13 cellular contexts compared by ENCODE assay signal in genomic region chr6:43737272-43738081, GRCh38. TPM values are rescaled to one million over a fixed set of nuclear protein-coding genes. Genes with fewer than 3 reads are reported as not detected.
DNase-seq lines count a peak whose midpoint lies in the region; ATAC-seq, FAIRE-seq and TF ChIP-seq lines count a peak whose summit lies in the region.
"Had no signal": no experiment of that assay in that cellular context is flagged by ENCODE, and none has a peak within 500 bp of the region (broad histone marks: within the 10 kb centered on the region; RNA-seq: fewer than 3 reads in every experiment).

No MANE protein-coding gene starts in this region.

- TF ChIP-seq CTCF in GM23338 (conservative IDR thresholded peaks at IDR 0.05; ENCODE audit: low read depth in 2 of 2): no peak
- no peak for TF ChIP-seq CTCF in pancreas (IDR thresholded peaks at IDR 0.05)

- no peaks in the 10 kb centered on the region for H3K79me2 ChIP-seq in GM23338 (replicated peaks; ENCODE audit: insufficient read depth)

- H3F3A ChIP-seq in GM23338 (replicated peaks; ENCODE audit: low read depth): no peaks in the 10 kb centered on the region

- H3K36me3 Mint-ChIP-seq in GM23338 (ENCODE audit: low read depth): no peaks in the 10 kb centered on the region

- H3K9me3 ChIP-seq in SJCRH30 (replicated peaks) (no peaks in the 10 kb centered on the region), pancreas (no peaks in the 10 kb centered on the region)

- intact Hi-C loops in Right ventricle myocardium superior (cut with DNase I): no loop called here
- intact Hi-C loops in pancreas (cut with DNase I): no loop called here

- H3K36me3 ChIP-seq in GM23338 (ENCODE audit: insufficient read depth) (no peaks in the 10 kb centered on the region), SJCRH30 (no peaks in the 10 kb centered on the region), pancreas (no peaks in the 10 kb centered on the region)

- ATAC-seq in GM23338 (peak; percentile 49), Right ventricle myocardium superior (ENCODE audit: poor library complexity) (peak; percentile 93), pancreas (peak in 3 of 4 donors; percentile 28 to 64 (median 30)), HG03139 (IDR thresholded peaks at IDR 0.05; ENCODE audit: unreplicated experiment) (no peak)

- H3K4me2 ChIP-seq in GM23338: no peak overlapping the region

- no peaks in the 10 kb centered on the region for H3K9me2 ChIP-seq in GM23338 (ENCODE audit: insufficient read depth)

- H3K4me3 ChIP-seq in GM23338 (no peak overlapping the region), SJCRH30 (no peak overlapping the region), pancreas (no peak overlapping the region)
- H3K4me3 ChIP-seq: skin epidermis had no signal

- H3K4me3 Mint-ChIP-seq in GM23338: no peak overlapping the region
- H3K4me3 Mint-ChIP-seq: T-helper 2 cell treated with Interferon-gamma antibody and Interleukin-4, amounts not matched to agents 5 μg/mL and 100 μg/mL, for 36 hours had no signal

- no peak overlapping the region for H3K27ac ChIP-seq in GM23338 (ENCODE audit: low read depth)
- no peak overlapping the region for H3K27ac ChIP-seq in SJCRH30
- H3K27ac ChIP-seq in pancreas: peak overlapping the region in 2 of 4 donors; percentile 28 to 44
- H3K27ac ChIP-seq: skin epidermis had no signal

- H3K4me1 ChIP-seq in GM23338 (ENCODE audit: insufficient read depth) (no peaks in the 10 kb centered on the region), SJCRH30 (no peaks in the 10 kb centered on the region), pancreas (no peaks in the 10 kb centered on the region)

- H3K4me1 Mint-ChIP-seq in GM23338: peaks cover 21% of the 10 kb centered on the region

- H4K20me1 ChIP-seq in GM23338 (replicated peaks; ENCODE audit: insufficient read depth): no peaks in the 10 kb centered on the region

- DNase-seq in GM23338 (ENCODE audit: low spot score): peak; percentile 47
- DNase-seq in SJCRH30: peak; percentile 56 to 57
- DNase-seq in Right ventricle myocardium superior: peak; percentile 76
- DNase-seq in pancreas: no peak
- no peak for DNase-seq in amniotic stem cell (lab: John Stamatoyannopoulos, UW)
- DNase-seq in stimulated activated CD8-positive, alpha-beta memory T cell treated with anti-CD3 and anti-CD28 coated beads, Interleukin-4, amount 100 ng/mL, for 48 hours: no peak
- DNase-seq in Ammon's horn (ENCODE audit: low spot score): no peak
- DNase-seq: anterior cingulate cortex, NCI-H187 treated with DMSO at 0.1 percent for 48 hours had no signal

- H3K27me3 ChIP-seq in GM23338 (ENCODE audit: insufficient read depth): no peaks in the 10 kb centered on the region
- peaks cover 7% of the 10 kb centered on the region; the same call in 1 of the 2 replicates for H3K27me3 ChIP-seq in SJCRH30
- H3K27me3 ChIP-seq in pancreas: no peaks in the 10 kb centered on the region

- H2AFZ ChIP-seq in GM23338: peak overlapping the region; percentile 96

- H3K27me3 Mint-ChIP-seq in GM23338 (ENCODE audit: insufficient read depth, low read depth, poor library complexity): peaks cover 9% of the 10 kb centered on the region

- no peak for FAIRE-seq in pancreas (lab: Jason Lieb, UNC)
- FAIRE-seq: GM19239 had no signal

- WGBS in pancreas, 2 donors: 72 to 78% methylated on average over 15 of the region's 15 CpGs

- H3K27ac Mint-ChIP-seq in GM23338: no peak overlapping the region; the same call in 1 of the 2 replicates
- H3K27ac Mint-ChIP-seq: T-helper 2 cell treated with Interferon-gamma antibody and Interleukin-4, amounts not matched to agents 5 μg/mL and 100 μg/mL, for 36 hours had no signal

- no peaks in the 10 kb centered on the region for H3K9me3 Mint-ChIP-seq in GM23338

TF ChIP-seq in GM23338, 12 proteins besides CTCF, POLR2A, EP300 and RAD21 (continues in another document):
- TF ChIP-seq REST (IDR thresholded peaks at IDR 0.05; ENCODE audit: unreplicated experiment) (no peak), CREB1 (CRISPR knock-in tag; IDR thresholded peaks at IDR 0.05; ENCODE audit: low read depth) (no peak), POLR2AphosphoS5 (IDR thresholded peaks at IDR 0.05; ENCODE audit: low read depth) (no peak), ZNF114 (CRISPR knock-in tag; IDR thresholded peaks at IDR 0.05) (no peak), JUNB (IDR thresholded peaks at IDR 0.05; ENCODE audit: unreplicated experiment) (no peak), ETS1 (IDR thresholded peaks at IDR 0.05) (no peak)

RNA-seq across cellular contexts. Expression of gene VEGFA, which starts 32.5 kb away (rescaled TPM):
- 55.9 and 61.1 TPM in 2 replicates for total RNA-seq in GM23338 (2014; rRNA removed; shearing (Covaris generic))
- polyA plus RNA-seq in GM23338 (2016; fragmentation: Nextera tagmentation; extraction: Ambion mirVana): 10.9 and 13.3 TPM in 2 replicates
- 27.0 and 31.6 TPM in 2 replicates for total RNA-seq in SJCRH30 (2014; rRNA removed; shearing (Covaris generic))
- total RNA-seq in Right ventricle myocardium superior: 230 TPM
- 100 to 1,000 TPM in 1 of 6 donors, 10 to 100 TPM in 5; 55.2 to 127 (median 90.0) TPM for total RNA-seq in pancreas
- 100 to 1,000 TPM; 158 to 206 TPM for polyA plus RNA-seq in pancreas

RNA-seq across cellular contexts. Expression of gene MRPS18A, which starts 49.9 kb away (rescaled TPM):
- 51.7 and 62.7 TPM in 2 replicates for total RNA-seq in GM23338 (2014; rRNA removed; shearing (Covaris generic))
- 58.6 and 58.9 TPM in 2 replicates for polyA plus RNA-seq in GM23338 (2016; fragmentation: Nextera tagmentation; extraction: Ambion mirVana)
- 51.6 and 54.7 TPM in 2 replicates for total RNA-seq in SJCRH30 (2014; rRNA removed; shearing (Covaris generic))
- total RNA-seq in Right ventricle myocardium superior: 39.5 TPM
- total RNA-seq in pancreas: 10 to 100 TPM; 10.9 to 18.2 (median 14.3) TPM
- 10 to 100 TPM; 19.2 to 24.6 TPM for polyA plus RNA-seq in pancreas

Comparison
In these comparisons a context has a peak if more than half of its experiments do, and no peak if none do; other contexts are left out.
1. DNase-seq: peak in GM23338 (single experiment), SJCRH30 (2 of 2) and Right ventricle myocardium superior (single experiment); none in pancreas (0 of 6), amniotic stem cell (single experiment), stimulated activated CD8-positive, alpha-beta memory T cell treated with anti-CD3 and anti-CD28 coated beads, Interleukin-4, amount 100 ng/mL, for 48 hours (single experiment) and Ammon's horn (single experiment).